ENCODE assay signal across 8 cellular contexts in genomic region chr2:219229375-219230200, GRCh38. TPM values are rescaled to one million over a fixed set of nuclear protein-coding genes. Genes with fewer than 3 reads are reported as not detected.
DNase-seq lines count a peak whose midpoint lies in the region; ATAC-seq and TF ChIP-seq lines count a peak whose summit lies in the region.

ANKZF1 (plus strand) TSS chr2:219229806; CDS start chr2:219230258, 452 bp downstream.
A gene with protein sequence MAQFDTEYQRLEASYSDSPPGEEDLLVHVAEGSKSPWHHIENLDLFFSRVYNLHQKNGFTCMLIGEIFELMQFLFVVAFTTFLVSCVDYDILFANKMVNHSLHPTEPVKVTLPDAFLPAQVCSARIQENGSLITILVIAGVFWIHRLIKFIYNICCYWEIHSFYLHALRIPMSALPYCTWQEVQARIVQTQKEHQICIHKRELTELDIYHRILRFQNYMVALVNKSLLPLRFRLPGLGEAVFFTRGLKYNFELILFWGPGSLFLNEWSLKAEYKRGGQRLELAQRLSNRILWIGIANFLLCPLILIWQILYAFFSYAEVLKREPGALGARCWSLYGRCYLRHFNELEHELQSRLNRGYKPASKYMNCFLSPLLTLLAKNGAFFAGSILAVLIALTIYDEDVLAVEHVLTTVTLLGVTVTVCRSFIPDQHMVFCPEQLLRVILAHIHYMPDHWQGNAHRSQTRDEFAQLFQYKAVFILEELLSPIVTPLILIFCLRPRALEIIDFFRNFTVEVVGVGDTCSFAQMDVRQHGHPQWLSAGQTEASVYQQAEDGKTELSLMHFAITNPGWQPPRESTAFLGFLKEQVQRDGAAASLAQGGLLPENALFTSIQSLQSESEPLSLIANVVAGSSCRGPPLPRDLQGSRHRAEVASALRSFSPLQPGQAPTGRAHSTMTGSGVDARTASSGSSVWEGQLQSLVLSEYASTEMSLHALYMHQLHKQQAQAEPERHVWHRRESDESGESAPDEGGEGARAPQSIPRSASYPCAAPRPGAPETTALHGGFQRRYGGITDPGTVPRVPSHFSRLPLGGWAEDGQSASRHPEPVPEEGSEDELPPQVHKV (minus strand): TSS chr2:219229636. CDS start chr2:219228024, 1,612 bp downstream.

- no peaks in the 10 kb centered on the region for H3K27me3 Mint-ChIP-seq in activated B cell treated with CpG ODN at 0.5 μM for 24 hours
- H3K27me3 Mint-ChIP-seq in immature natural killer cell (ENCODE audit: low read depth in 3 of 3): peaks cover 4 to 8% (median 6%) of the 10 kb centered on the region in 3 donors

- in situ Hi-C loops in GM18951 (cut with MboI; ENCODE audit: low sequenced_read_pairs, unreplicated experiment): no loop called here

- DNase-seq in AG08395 (ENCODE audit: low spot score) (peak; percentile 99), NCI-H345 (lab: John Stamatoyannopoulos, UW) (peak; percentile 99), activated B cell treated with CpG ODN at 0.5 μM for 24 hours (peak; percentile 90), caudate nucleus (lab: John Stamatoyannopoulos, UW) (peak; percentile 81 to 99 (median 98)), immature natural killer cell (peak; percentile 98), smooth muscle cell of the brain vasculature (ENCODE audit: low read depth, low spot score) (peak; percentile 94)

- TF ChIP-seq POLR2A in GM18951 (IDR thresholded peaks at IDR 0.05; ENCODE audit: extremely low read depth, insufficient read depth, insufficient read length): peak; percentile 77

- peaks cover 58% of the 10 kb centered on the region for H3K36me3 Mint-ChIP-seq in activated B cell treated with CpG ODN at 0.5 μM for 24 hours (ENCODE audit: low read depth)
- H3K36me3 Mint-ChIP-seq in immature natural killer cell: peaks cover 26 to 42% (median 28%) of the 10 kb centered on the region in 3 donors

- no peak for TF ChIP-seq CTCF in activated B cell treated with CpG ODN at 0.5 μM for 24 hours (IDR thresholded peaks at IDR 0.05)

- intact Hi-C loops in activated B cell treated with CpG ODN at 0.5 μM for 24 hours (cut with micrococcal nuclease): loop anchor here (1.0 kb wide), 10 partner anchors 11 to 159 kb away; partner anchors contain the start of genes ABCB6, DNAJB2, GLB1L and NHEJ1

- ATAC-seq in HG03196 (IDR thresholded peaks at IDR 0.05; ENCODE audit: unreplicated experiment) (peak; percentile 98), activated B cell treated with CpG ODN at 0.5 μM for 24 hours (ENCODE audit: low read depth) (peak; percentile 97)

- H3K27ac ChIP-seq in caudate nucleus (ENCODE audit: low read depth, low read length): peak within 1 kb of the TSS; percentile 94

- H3K9me3 Mint-ChIP-seq in activated B cell treated with CpG ODN at 0.5 μM for 24 hours (no peaks in the 10 kb centered on the region), immature natural killer cell (no peaks in the 10 kb centered on the region)

- H3K27ac Mint-ChIP-seq in activated B cell treated with CpG ODN at 0.5 μM for 24 hours (peak within 1 kb of the TSS; percentile 95), immature natural killer cell (peak within 1 kb of the TSS; percentile 92 to 98 (median 96))

- CTCF ChIA-PET in activated B cell treated with CpG ODN at 0.5 μM for 24 hours (lab: Charles Lee): interaction anchor here (0.7 to 2.4 kb wide), 9 partner anchors 15 to 68 kb away, joined by 3 to 19 read pairs (median 4); partner anchors contain the start of genes CNPPD1, DNAJB2, GLB1L and STK16

- POLR2A ChIA-PET in activated B cell treated with CpG ODN at 0.5 μM for 24 hours (lab: Charles Lee): interaction anchor here (0.8 to 7.8 kb wide), 13 partner anchors 10 to 1000 kb away, joined by 3 to 287 read pairs (median 10); partner anchors contain the start of genes ABCB6, CNPPD1, DNAJB2 and GLB1L

- H3K4me1 Mint-ChIP-seq in activated B cell treated with CpG ODN at 0.5 μM for 24 hours (peaks cover 43% of the 10 kb centered on the region), immature natural killer cell (peaks cover 50 to 69% of the 10 kb centered on the region in 2 donors)

- H3K4me3 Mint-ChIP-seq in activated B cell treated with CpG ODN at 0.5 μM for 24 hours: peak within 1 kb of the TSS; percentile 96
- H3K4me3 Mint-ChIP-seq in immature natural killer cell: peak within 1 kb of the TSS; percentile 91 to 98 (median 96)

RNA-seq across cellular contexts. Expression of gene ANKZF1, which starts in this region (rescaled TPM):
- 96.0 and 105 TPM in 2 replicates for total RNA-seq in activated B cell treated with CpG ODN at 0.5 μM for 24 hours
- 10 to 100 TPM; 11.5 to 28.6 (median 22.4) TPM for polyA plus RNA-seq in immature natural killer cell

RNA-seq across cellular contexts. Expression of the second gene that starts in this region (rescaled TPM):
- total RNA-seq in activated B cell treated with CpG ODN at 0.5 μM for 24 hours: 28.3 and 38.3 TPM in 2 replicates
- 10 to 100 TPM in 2 of 3 donors, 1 to 10 TPM in 1; 8.6 to 31.9 (median 14.8) TPM for polyA plus RNA-seq in immature natural killer cell

Comparison
In these comparisons a context has a peak if more than half of its experiments do, and no peak if none do; other contexts are left out.
1. Peak in every context shown above with its lines: DNase-seq, ATAC-seq and H3K27ac ChIP-seq.